14 cellular contexts compared by ENCODE assay signal in the genomic region with DNA sequence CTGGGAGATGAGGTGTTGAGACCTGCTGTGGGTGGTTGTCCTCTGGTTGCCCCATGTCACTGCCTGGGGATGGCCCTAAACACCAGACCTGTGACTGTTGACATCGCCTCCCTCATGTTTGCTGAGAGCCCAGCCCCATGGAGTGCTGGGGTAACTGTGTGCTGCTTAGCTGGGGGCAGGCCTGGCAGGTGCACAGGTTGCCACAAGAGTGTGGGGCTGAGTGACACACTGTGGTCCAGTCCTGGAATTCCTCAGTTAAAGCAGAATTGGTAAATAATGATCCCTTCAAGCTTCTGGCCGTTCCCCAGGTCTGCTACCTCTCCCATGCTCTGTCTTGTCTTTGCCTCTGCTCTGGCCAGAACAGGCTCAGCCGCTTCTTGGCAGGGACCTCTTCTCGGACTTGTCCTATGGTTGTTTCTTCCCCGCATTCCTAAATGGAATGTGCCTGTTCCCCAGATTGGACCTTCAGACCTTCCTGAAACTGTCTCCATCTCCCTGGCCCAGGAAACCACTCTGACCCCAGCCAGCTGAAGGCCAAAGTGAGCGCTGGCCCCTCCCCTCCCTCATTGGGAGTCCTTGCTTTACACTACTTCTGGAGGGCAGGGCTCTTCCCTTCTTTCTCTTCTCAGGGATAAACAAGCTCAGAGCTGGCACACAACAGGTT.
"Had no signal": no experiment of that assay in that cellular context is flagged by ENCODE, and none has a peak within 500 bp of the region (broad histone marks: within the 10 kb centered on the region; RNA-seq: fewer than 3 reads in every experiment).

No MANE protein-coding gene starts in this region.

- H3K27ac Mint-ChIP-seq: activated CD4-positive, alpha-beta T cell treated with anti-CD3 and anti-CD28 coated beads, Interleukin-2, amount 10 ng/mL, durations not matched to agents 7 days and 5 days; activated CD8-positive, alpha-beta T cell treated with anti-CD3 and anti-CD28 coated beads, Interleukin-2, amount 10 ng/mL, durations not matched to agents 7 days and 5 days; dendritic cell treated with granulocyte-macrophage colony-stimulating factor and Interleukin-4, amounts not matched to agents 40 ng/mL and 50 ng/mL, for 4 days; natural killer cell; T-helper 1 cell treated with Interleukin-12 subunit alpha and Interleukin-12 subunit beta and Interleukin-4 antibody, amounts not matched to agents 30 μg/mL and 1 μg/mL, for 36 hours had no signal

- H3K27me3 ChIP-seq: adrenal gland, tibial artery had no signal

- H3K4me3 ChIP-seq: adrenal gland, tibial artery had no signal

- H3K9me3 Mint-ChIP-seq: activated CD4-positive, alpha-beta T cell treated with anti-CD3 and anti-CD28 coated beads, Interleukin-2, amount 10 ng/mL, durations not matched to agents 7 days and 5 days; activated naive CD4-positive, alpha-beta T cell treated with anti-CD3 and anti-CD28 coated beads, Interleukin-2, amount 50 U/mL, for 72 hours; activated T-cell treated with anti-CD3 and anti-CD28 coated beads, Interleukin-2, amount 50 U/mL, for 4 hours; dendritic cell treated with granulocyte-macrophage colony-stimulating factor and Interleukin-4, amounts not matched to agents 40 ng/mL and 50 ng/mL, for 4 days; natural killer cell; T-helper 1 cell treated with Interleukin-12 subunit alpha and Interleukin-12 subunit beta and Interleukin-4 antibody, amounts not matched to agents 30 μg/mL and 1 μg/mL, for 36 hours had no signal

- H3K9me3 ChIP-seq: adrenal gland, tibial artery had no signal

- H3K27ac ChIP-seq: adrenal gland, tibial artery had no signal

- ATAC-seq: activated CD8-positive, alpha-beta T cell treated with anti-CD3 and anti-CD28 coated beads, Interleukin-2, amount 10 ng/mL, durations not matched to agents 7 days and 5 days; activated naive CD4-positive, alpha-beta T cell treated with anti-CD3 and anti-CD28 coated beads, Interleukin-2, amount 50 U/mL, for 72 hours; activated T-cell treated with anti-CD3 and anti-CD28 coated beads, Interleukin-2, amount 50 U/mL, for 4 hours; natural killer cell had no signal

- H3K36me3 ChIP-seq: adrenal gland, tibial artery had no signal

- H3K36me3 Mint-ChIP-seq: activated naive CD4-positive, alpha-beta T cell treated with anti-CD3 and anti-CD28 coated beads, Interleukin-2, amount 50 U/mL, for 72 hours; natural killer cell had no signal

- DNase-seq: activated CD4-positive, alpha-beta T cell treated with anti-CD3 and anti-CD28 coated beads, Interleukin-2, amount 10 ng/mL, durations not matched to agents 7 days and 5 days; activated CD8-positive, alpha-beta T cell treated with anti-CD3 and anti-CD28 coated beads, Interleukin-2, amount 10 ng/mL, durations not matched to agents 7 days and 5 days; activated effector memory CD4-positive, alpha-beta T cell treated with anti-CD3 and anti-CD28 coated beads, Interleukin-2, amount 50 U/mL, for 16 hours; activated T-cell treated with anti-CD3 and anti-CD28 coated beads, Interleukin-2, amount 50 U/mL, for 4 hours; adrenal gland; effector CD8-positive, alpha-beta T cell; natural killer cell; retina; stimulated activated CD4-positive, alpha-beta T cell treated with anti-CD3 and anti-CD28 coated beads, Interleukin-2, amount 100 ng/mL, for 24 hours; stimulated activated naive CD4-positive, alpha-beta T cell treated with Interleukin-2 at 50 U/mL for 16 hours had no signal

- H3K4me1 ChIP-seq: adrenal gland, tibial artery had no signal

- H3K4me1 Mint-ChIP-seq: activated CD4-positive, alpha-beta T cell treated with anti-CD3 and anti-CD28 coated beads, Interleukin-2, amount 10 ng/mL, durations not matched to agents 7 days and 5 days; natural killer cell had no signal

- H3K4me3 Mint-ChIP-seq: activated CD4-positive, alpha-beta T cell treated with anti-CD3 and anti-CD28 coated beads, Interleukin-2, amount 10 ng/mL, durations not matched to agents 7 days and 5 days; activated CD8-positive, alpha-beta T cell treated with anti-CD3 and anti-CD28 coated beads, Interleukin-2, amount 10 ng/mL, durations not matched to agents 7 days and 5 days; activated T-cell treated with anti-CD3 and anti-CD28 coated beads, Interleukin-2, amount 50 U/mL, for 4 hours; dendritic cell treated with granulocyte-macrophage colony-stimulating factor and Interleukin-4, amounts not matched to agents 40 ng/mL and 50 ng/mL, for 4 days; natural killer cell; T-helper 1 cell treated with Interleukin-12 subunit alpha and Interleukin-12 subunit beta and Interleukin-4 antibody, amounts not matched to agents 30 μg/mL and 1 μg/mL, for 36 hours had no signal
